In the genomic region with DNA sequence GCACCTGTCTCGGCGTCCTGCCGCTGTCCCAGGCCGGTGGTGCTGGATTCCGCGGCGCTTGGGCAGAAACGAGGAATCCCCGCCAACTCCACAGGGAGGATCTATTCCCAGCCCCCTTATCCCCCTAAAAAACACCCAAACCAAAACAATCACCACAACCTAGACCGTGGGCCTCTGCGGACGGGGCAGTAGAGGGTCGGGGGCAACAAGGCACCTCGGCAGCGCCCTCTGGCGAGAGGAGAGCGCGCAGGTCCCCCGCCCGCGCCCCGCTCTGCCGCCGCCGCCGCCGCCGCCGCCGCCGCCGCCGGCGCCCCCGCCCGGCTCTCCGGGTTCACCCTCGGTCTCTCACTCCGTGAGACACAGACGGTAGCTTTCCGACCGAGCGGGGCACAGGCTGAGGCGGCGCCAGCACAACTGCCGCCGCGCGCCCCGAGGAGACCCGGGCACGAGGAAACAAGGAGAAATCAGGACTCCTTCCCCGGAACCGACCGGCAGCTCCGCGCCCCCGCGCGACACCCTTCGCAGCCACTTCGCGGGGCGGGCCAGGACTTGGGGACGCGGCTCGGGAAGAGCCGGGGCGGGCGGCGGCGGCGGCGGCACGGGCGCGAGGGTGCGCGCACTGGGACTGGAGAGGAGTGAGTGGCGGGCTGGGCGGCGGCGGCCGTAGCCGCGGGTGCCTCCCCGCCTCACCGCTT, we compare ENCODE assay signal across 9 cellular contexts. TPM values are rescaled to one million over a fixed set of nuclear protein-coding genes. Genes with fewer than 3 reads are reported as not detected.
DNase-seq lines count a peak whose midpoint lies in the region; ATAC-seq and TF ChIP-seq lines count a peak whose summit lies in the region.
"Had no signal": no experiment of that assay in that cellular context is flagged by ENCODE, and none has a peak within 500 bp of the region (broad histone marks: within the 10 kb centered on the region; RNA-seq: fewer than 3 reads in every experiment).

A gene (plus strand): TSS at position 360 of the 695 bp plus-strand sequence.

- peak within 1 kb of the TSS; percentile 75 for H2AFZ ChIP-seq in smooth muscle cell (ENCODE audit: low read depth)

- H3K79me2 ChIP-seq in smooth muscle cell (ENCODE audit: low read depth), result no peaks in the 10 kb centered on the region

- H4K20me1 ChIP-seq in smooth muscle cell (ENCODE audit: low read depth), result no peaks in the 10 kb centered on the region

- CTCF ChIA-PET in Panc1 (lab: Charles Lee), result no interaction called here

- H3F3A ChIP-seq in smooth muscle cell (ENCODE audit: low read depth), result no peaks in the 10 kb centered on the region

- peaks cover 0 to 5% (median 0%) of the 10 kb centered on the region in 6 donors for H3K9me3 Mint-ChIP-seq in immature natural killer cell

- H3K4me2 ChIP-seq in smooth muscle cell, result peak within 1 kb of the TSS; percentile 99

- DNase-seq in Panc1 (ENCODE audit: low read depth, low spot score) (no peak), brain microvascular endothelial cell (peak; percentile 22), immature natural killer cell (no peak), smooth muscle cell (lab: John Stamatoyannopoulos, UW; ENCODE audit: unreplicated experiment) (no peak), dedifferentiated amniotic fluid mesenchymal stem cell (ENCODE audit: extremely low spot score) (no peak)

- H3K27me3 ChIP-seq in Panc1 (ENCODE audit: control insufficient read depth, insufficient read depth, low read length), result peaks cover 17% of the 10 kb centered on the region
- peaks cover 18% of the 10 kb centered on the region for H3K27me3 ChIP-seq in brain microvascular endothelial cell (replicated peaks)
- peaks cover 64% of the 10 kb centered on the region for H3K27me3 ChIP-seq in smooth muscle cell (ENCODE audit: low read depth)

- H3K4me3 ChIP-seq in Panc1 (ENCODE audit: low read depth in 2 of 2, low read length in 2 of 2) (peak within 1 kb of the TSS; percentile 26 to 34; a peak in 3 of 4 replicates), brain microvascular endothelial cell (ENCODE audit: low read depth, low read length) (peak within 1 kb of the TSS; percentile 57), smooth muscle cell (peak within 1 kb of the TSS; percentile 71)

- ATAC-seq in GM18909 (IDR thresholded peaks at IDR 0.05; ENCODE audit: poor library complexity, unreplicated experiment) (peak; percentile 71), HG03139 (IDR thresholded peaks at IDR 0.05; ENCODE audit: unreplicated experiment) (peak; percentile 59), Panc1 (peak; percentile 78)

- intact Hi-C loops in Panc1 (cut with micrococcal nuclease; ENCODE audit: unreplicated experiment), result no loop called here

- peaks cover 4 to 32% (median 26%) of the 10 kb centered on the region in 3 donors for H3K27me3 Mint-ChIP-seq in immature natural killer cell (ENCODE audit: low read depth in 3 of 3)

- H3K27ac ChIP-seq in C4-2B, result no peak within 1 kb of the TSS
- no peak within 1 kb of the TSS for H3K27ac ChIP-seq in Panc1 (ENCODE audit: low read length)
- no peak within 1 kb of the TSS for H3K27ac ChIP-seq in brain microvascular endothelial cell
- H3K27ac ChIP-seq in smooth muscle cell (ENCODE audit: low read depth), result no peak within 1 kb of the TSS

- POLR2A ChIA-PET in Panc1 (lab: Charles Lee), result no interaction called here

- no peak within 1 kb of the TSS for H3K27ac Mint-ChIP-seq in immature natural killer cell

- H3K4me1 Mint-ChIP-seq in immature natural killer cell, result peaks cover 11 to 16% of the 10 kb centered on the region in 2 donors

- TF ChIP-seq CTCF in C4-2B (conservative IDR thresholded peaks at IDR 0.05) (peak; percentile 57), Panc1 (IDR thresholded peaks at IDR 0.05) (peak; percentile 72), brain microvascular endothelial cell (IDR thresholded peaks at IDR 0.05; ENCODE audit: low read depth, low read length, missing control alignments) (peak; percentile 68), smooth muscle cell (IDR thresholded peaks at IDR 0.05; ENCODE audit: borderline replicate concordance, insufficient read depth, poor library complexity, severe bottlenecking) (peak; percentile 44)

- H3K4me1 ChIP-seq in Panc1 (ENCODE audit: control insufficient read depth, insufficient read depth, low read length) (no peaks in the 10 kb centered on the region), smooth muscle cell (ENCODE audit: low read depth) (peaks cover 4% of the 10 kb centered on the region)

- BruUV-seq in Panc1 (replicated peaks; lab: Mats Ljungman, UMichigan), result no TSS peak

- H3K9me3 ChIP-seq in Panc1 (ENCODE audit: control insufficient read depth, insufficient read depth, low read depth, low read length) (no peaks in the 10 kb centered on the region), smooth muscle cell (replicated peaks; ENCODE audit: low read depth) (no peaks in the 10 kb centered on the region)

- 2% methylated on average over 38 of the region's 88 CpGs for WGBS in smooth muscle cell (ENCODE audit: low lambda C conversion rate)

- H3K36me3 ChIP-seq in Panc1 (ENCODE audit: control insufficient read depth, insufficient read depth, low read length) (no peaks in the 10 kb centered on the region), brain microvascular endothelial cell (replicated peaks) (no peaks in the 10 kb centered on the region), smooth muscle cell (ENCODE audit: low read depth) (no peaks in the 10 kb centered on the region)

- no peaks in the 10 kb centered on the region for H3K36me3 Mint-ChIP-seq in immature natural killer cell

- no peak within 1 kb of the TSS for H3K9ac ChIP-seq in smooth muscle cell (ENCODE audit: low read depth)

- in situ Hi-C loops in Panc1 (cut with HindIII; ENCODE audit: low pct_unique_long_range_greater_than_20kb, low sequenced_read_pairs), result no loop called here
- in situ Hi-C loops in brain microvascular endothelial cell (cut with HindIII; ENCODE audit: low pct_ligation_motif_present, low sequenced_read_pairs), result no loop called here

- H3K4me3 Mint-ChIP-seq in immature natural killer cell, result peak within 1 kb of the TSS; percentile 40 to 75 (median 57)

RNA-seq across cellular contexts. Expression of the gene that starts here (rescaled TPM):
- total RNA-seq in Panc1 (2021; ENCODE audit: unreplicated experiment) (not detected), smooth muscle cell (0.09 and 0.31 TPM in 2 replicates)
- polyA plus RNA-seq in Panc1 (2012; ENCODE audit: insufficient read length), result not detected
- polyA plus RNA-seq in immature natural killer cell (not detected), smooth muscle cell (0.05 TPM in 1 of 2 replicates, not detected in the other)
- total RNA-seq: T-helper 2 cell treated with Interferon-gamma antibody and Interleukin-4, amounts not matched to agents 100 ng/mL and 5 ng/mL, for 36 hours had no signal

Comparison
In these comparisons a context has a peak if more than half of its experiments do, and no peak if none do; other contexts are left out.
1. Peak in ATAC-seq and H3K4me3 ChIP-seq in Panc1; RNA of the gene not detected or under 1 TPM.